33 cellular contexts compared by ENCODE assay signal in genomic region chr10:66329116-66329515, GRCh38.
"Had no signal": no experiment of that assay in that cellular context is flagged by ENCODE, and none has a peak within 500 bp of the region (broad histone marks: within the 10 kb centered on the region; RNA-seq: fewer than 3 reads in every experiment).

No MANE protein-coding gene starts in this region.

- DNase-seq: activated CD4-positive, alpha-beta T cell treated with anti-CD3 and anti-CD28 coated beads, Interleukin-2, amount 10 ng/mL, durations not matched to agents 24 days and 14 days; activated CD4-positive, alpha-beta T cell treated with anti-CD3 and anti-CD28 coated beads, Interleukin-2, amount 50 U/mL, for 4 hours; activated CD8-positive, alpha-beta T cell treated with anti-CD3 and anti-CD28 coated beads for 36 hours; activated gamma-delta T cell; activated naive CD4-positive, alpha-beta T cell treated with Interleukin-2 at 50 U/mL for 16 hours; activated T-cell treated with anti-CD3 and anti-CD28 coated beads, Interleukin-2, amount 50 U/mL, for 24 hours; adrenal gland; central memory CD4-positive, alpha-beta T cell; Kasumi-1; KG1; MG63; MV-4-11; NCI-H1092; NCI-H1417; NCI-H146; NCI-H187; NCI-H2029 treated with DMSO at 0.1 percent for 48 hours; NCI-H2107; NCI-H2171; NCI-H510A; NCI-H526; NCI-H748 treated with DMSO at 0.1 percent for 48 hours; NK-92 treated with Interleukin-12 subunit alpha and Interleukin-12 subunit beta, amount 100 ng/mL, for 24 hours; PC-9; SIG-M5; SW 1271; T-helper 1 cell; T-helper 2 cell; T-helper 9 cell; WERI-Rb-1 had no signal

- ATAC-seq: activated CD8-positive, alpha-beta T cell treated with anti-CD3 and anti-CD28 coated beads for 36 hours; activated naive CD4-positive, alpha-beta T cell treated with anti-CD3 and anti-CD28 coated beads, Interleukin-2, amount 50 U/mL, for 72 hours; Right ventricle myocardium inferior had no signal

- H3K27ac ChIP-seq: adrenal gland, PC-9, RWPE1, WERI-Rb-1 had no signal

- H3K36me3 ChIP-seq: adrenal gland, MG63, WERI-Rb-1 had no signal

- H3K9me3 ChIP-seq: adrenal gland, MG63 had no signal

- H3K27me3 ChIP-seq: adrenal gland, MG63 had no signal

- H3K4me3 ChIP-seq: adrenal gland, MG63, PC-9 had no signal

- H3K4me1 ChIP-seq: adrenal gland had no signal
